Comparison of ENCODE assay signal across 24 cellular contexts in genomic region chr20:43653966-43654365, GRCh38.
"Had no signal": no experiment of that assay in that cellular context is flagged by ENCODE, and none has a peak within 500 bp of the region (broad histone marks: within the 10 kb centered on the region; RNA-seq: fewer than 3 reads in every experiment).

No MANE protein-coding gene starts in this region.

- H3K4me1 Mint-ChIP-seq: activated T-helper 17 cell treated with anti-CD3 and anti-CD28 coated beads, Interleukin-2, amount 50 U/mL, for 72 hours had no signal

- H3K4me3 Mint-ChIP-seq: activated CD4-positive, alpha-beta memory T cell treated with anti-CD3 and anti-CD28 coated beads for 36 hours; activated naive CD4-positive, alpha-beta T cell treated with anti-CD3 and anti-CD28 coated beads, Interleukin-2, amount 10 ng/mL, durations not matched to agents 7 days and 5 days; activated T-helper 17 cell treated with anti-CD3 and anti-CD28 coated beads, Interleukin-2, amount 50 U/mL, for 72 hours; effector memory CD8-positive, alpha-beta T cell; naive thymus-derived CD8-positive, alpha-beta T cell; T-helper 2 cell treated with Interferon-gamma antibody and Interleukin-4, amounts not matched to agents 5 μg/mL and 100 μg/mL, for 36 hours had no signal

- H3K9me3 ChIP-seq: adrenal gland, left lung, ovary, sigmoid colon, SK-N-SH, spleen, tibial artery, uterus had no signal

- DNase-seq: activated CD4-positive, alpha-beta memory T cell treated with anti-CD3 and anti-CD28 coated beads for 36 hours; activated CD4-positive, alpha-beta T cell treated with anti-CD3 and anti-CD28 coated beads for 4 hours; activated naive CD4-positive, alpha-beta T cell treated with anti-CD3 and anti-CD28 coated beads, Interleukin-2, amount 10 ng/mL, durations not matched to agents 7 days and 5 days; activated T-cell treated with anti-CD3 and anti-CD28 coated beads for 4 hours; effector memory CD8-positive, alpha-beta T cell; foreskin fibroblast; hypothalamus; islet precursor cell; left lung; mammary epithelial cell; naive thymus-derived CD8-positive, alpha-beta T cell; ovary; sigmoid colon; SK-N-SH; spleen; stimulated activated CD8-positive, alpha-beta memory T cell treated with anti-CD3 and anti-CD28 coated beads, Interleukin-4, amount 100 ng/mL, for 48 hours; stimulated activated naive CD4-positive, alpha-beta T cell treated with Interleukin-2 at 50 U/mL for 16 hours; substantia nigra; tibial artery; uterus had no signal

- H3K27ac ChIP-seq: adrenal gland, epithelial cell of prostate, left lung, ovary, sigmoid colon, spleen, tibial artery, uterus had no signal

- H3K36me3 Mint-ChIP-seq: activated CD4-positive, alpha-beta memory T cell treated with anti-CD3 and anti-CD28 coated beads for 36 hours; activated naive CD4-positive, alpha-beta T cell treated with anti-CD3 and anti-CD28 coated beads, Interleukin-2, amount 10 ng/mL, durations not matched to agents 7 days and 5 days; naive thymus-derived CD8-positive, alpha-beta T cell had no signal

- H3K4me1 ChIP-seq: uterus had no signal

- H3K36me3 ChIP-seq: adrenal gland, left lung, ovary, sigmoid colon, spleen, tibial artery, uterus had no signal

- H3K27me3 ChIP-seq: adrenal gland, ovary, sigmoid colon, spleen, tibial artery, uterus had no signal

- H3K9me2 ChIP-seq: SK-N-SH had no signal

- H3K27me3 Mint-ChIP-seq: activated CD4-positive, alpha-beta memory T cell treated with anti-CD3 and anti-CD28 coated beads for 36 hours; activated naive CD4-positive, alpha-beta T cell treated with anti-CD3 and anti-CD28 coated beads, Interleukin-2, amount 10 ng/mL, durations not matched to agents 7 days and 5 days; activated T-helper 17 cell treated with anti-CD3 and anti-CD28 coated beads, Interleukin-2, amount 50 U/mL, for 72 hours; effector memory CD8-positive, alpha-beta T cell; naive thymus-derived CD8-positive, alpha-beta T cell had no signal

- H3K4me3 ChIP-seq: adrenal gland, left lung, ovary, sigmoid colon, spleen, tibial artery, uterus had no signal

- H3K27ac Mint-ChIP-seq: activated CD4-positive, alpha-beta memory T cell treated with anti-CD3 and anti-CD28 coated beads for 36 hours; activated naive CD4-positive, alpha-beta T cell treated with anti-CD3 and anti-CD28 coated beads, Interleukin-2, amount 10 ng/mL, durations not matched to agents 7 days and 5 days; activated T-helper 17 cell treated with anti-CD3 and anti-CD28 coated beads, Interleukin-2, amount 50 U/mL, for 72 hours; effector memory CD8-positive, alpha-beta T cell; T-helper 2 cell treated with Interferon-gamma antibody and Interleukin-4, amounts not matched to agents 5 μg/mL and 100 μg/mL, for 36 hours had no signal

- H3K4me2 ChIP-seq: SK-N-SH had no signal

- ATAC-seq: activated T-helper 17 cell treated with anti-CD3 and anti-CD28 coated beads, Interleukin-2, amount 50 U/mL, for 72 hours; effector memory CD8-positive, alpha-beta T cell; left lung; naive thymus-derived CD8-positive, alpha-beta T cell had no signal

- H3K9ac ChIP-seq: SK-N-SH had no signal

- H3K9me3 Mint-ChIP-seq: activated CD4-positive, alpha-beta memory T cell treated with anti-CD3 and anti-CD28 coated beads for 36 hours; activated naive CD4-positive, alpha-beta T cell treated with anti-CD3 and anti-CD28 coated beads, Interleukin-2, amount 10 ng/mL, durations not matched to agents 7 days and 5 days; activated T-helper 17 cell treated with anti-CD3 and anti-CD28 coated beads, Interleukin-2, amount 50 U/mL, for 72 hours; effector memory CD8-positive, alpha-beta T cell; naive thymus-derived CD8-positive, alpha-beta T cell; T-helper 2 cell treated with Interferon-gamma antibody and Interleukin-4, amounts not matched to agents 5 μg/mL and 100 μg/mL, for 36 hours had no signal
